Comparison of ENCODE assay signal across 20 cellular contexts in genomic region chr1:53076165-53076564, GRCh38. TPM values are rescaled to one million over a fixed set of nuclear protein-coding genes. Genes with fewer than 3 reads are reported as not detected.
"Had no signal": no experiment of that assay in that cellular context is flagged by ENCODE, and none has a peak within 500 bp of the region (broad histone marks: within the 10 kb centered on the region; RNA-seq: fewer than 3 reads in every experiment).

No MANE protein-coding gene starts in this region.

- DNase-seq: activated B cell treated with CpG ODN at 0.5 μM for 24 hours; activated CD4-positive, alpha-beta T cell treated with anti-CD3 and anti-CD28 coated beads, Interleukin-2, amount 10 ng/mL, durations not matched to agents 24 days and 14 days; activated CD8-positive, alpha-beta memory T cell treated with anti-CD3 and anti-CD28 coated beads, Interleukin-2, amount 50 U/mL, for 48 hours; activated naive CD4-positive, alpha-beta T cell treated with Interleukin-2 at 50 U/mL for 16 hours; activated T-cell treated with anti-CD3 and anti-CD28 coated beads, Interleukin-2, amount 50 U/mL, for 72 hours; colonic mucosa; hypothalamus; stimulated activated CD4-positive, alpha-beta T cell treated with anti-CD3 and anti-CD28 coated beads, Interleukin-4, amount 100 ng/mL, for 24 hours; stimulated activated CD8-positive, alpha-beta memory T cell treated with anti-CD3 and anti-CD28 coated beads, Interleukin-4, amount 100 ng/mL, for 48 hours; stimulated activated naive CD4-positive, alpha-beta T cell treated with Interleukin-2 at 50 U/mL for 16 hours had no signal

- H2AFZ ChIP-seq: neural progenitor cell had no signal

- H3K4me3 Mint-ChIP-seq: activated B cell treated with CpG ODN at 0.5 μM for 24 hours; activated CD4-positive, alpha-beta T cell treated with anti-CD3 and anti-CD28 coated beads, Interleukin-2, amount 10 ng/mL, durations not matched to agents 24 days and 14 days; activated T-cell treated with anti-CD3 and anti-CD28 coated beads, Interleukin-2, amount 50 U/mL, for 72 hours; mesothelial cell of epicardium; neural progenitor cell; type B pancreatic cell had no signal

- H3K4me1 Mint-ChIP-seq: activated B cell treated with CpG ODN at 0.5 μM for 24 hours; activated CD4-positive, alpha-beta T cell treated with anti-CD3 and anti-CD28 coated beads, Interleukin-2, amount 10 ng/mL, durations not matched to agents 24 days and 14 days; mesothelial cell of epicardium had no signal

- H3K4me1 ChIP-seq: adrenal gland, colonic mucosa, pancreas had no signal

- H3K9me3 ChIP-seq: adrenal gland, colonic mucosa, pancreas had no signal

- H3K36me3 ChIP-seq: adrenal gland, cardiac muscle cell, colonic mucosa, neural progenitor cell, pancreas had no signal

- H3K27me3 Mint-ChIP-seq: activated CD4-positive, alpha-beta T cell treated with anti-CD3 and anti-CD28 coated beads, Interleukin-2, amount 10 ng/mL, durations not matched to agents 24 days and 14 days had no signal

- H3K36me3 Mint-ChIP-seq: mesothelial cell of epicardium, neural progenitor cell, type B pancreatic cell had no signal

- H3K9me3 Mint-ChIP-seq: activated B cell treated with CpG ODN at 0.5 μM for 24 hours; activated CD4-positive, alpha-beta T cell treated with anti-CD3 and anti-CD28 coated beads, Interleukin-2, amount 10 ng/mL, durations not matched to agents 24 days and 14 days; activated T-cell treated with anti-CD3 and anti-CD28 coated beads, Interleukin-2, amount 50 U/mL, for 72 hours; mesothelial cell of epicardium; type B pancreatic cell had no signal

- H3K27ac Mint-ChIP-seq: activated B cell treated with CpG ODN at 0.5 μM for 24 hours; activated CD4-positive, alpha-beta T cell treated with anti-CD3 and anti-CD28 coated beads, Interleukin-2, amount 10 ng/mL, durations not matched to agents 24 days and 14 days; activated T-cell treated with anti-CD3 and anti-CD28 coated beads, Interleukin-2, amount 50 U/mL, for 72 hours; mesothelial cell of epicardium; neural progenitor cell; type B pancreatic cell had no signal

- FAIRE-seq: pancreas, small intestine had no signal

- ATAC-seq: activated T-cell treated with anti-CD3 and anti-CD28 coated beads, Interleukin-2, amount 50 U/mL, for 72 hours; esophagus mucosa; pancreas had no signal

- H3K27me3 ChIP-seq: adrenal gland, cardiac muscle cell, colonic mucosa, neural progenitor cell, pancreas had no signal

- H3K27ac ChIP-seq: adrenal gland, cardiac muscle cell, colonic mucosa, neural progenitor cell, pancreas had no signal

- H3K9ac ChIP-seq: neural progenitor cell had no signal

- H3K4me3 ChIP-seq: adrenal gland, cardiac muscle cell, colonic mucosa, lung, neural progenitor cell, pancreas had no signal

RNA-seq across cellular contexts. Expression of gene PODN, which starts 14.2 kb away (rescaled TPM):
- total RNA-seq: activated B cell treated with CpG ODN at 0.5 μM for 24 hours; activated CD4-positive, alpha-beta T cell treated with anti-CD3 and anti-CD28 coated beads, Interleukin-2, amount 10 ng/mL, durations not matched to agents 24 days and 14 days; activated T-cell treated with anti-CD3 and anti-CD28 coated beads, Interleukin-2, amount 50 U/mL, for 72 hours; kidney epithelial cell had no signal
